1 cellular context compared by ENCODE assay signal in the genomic region with DNA sequence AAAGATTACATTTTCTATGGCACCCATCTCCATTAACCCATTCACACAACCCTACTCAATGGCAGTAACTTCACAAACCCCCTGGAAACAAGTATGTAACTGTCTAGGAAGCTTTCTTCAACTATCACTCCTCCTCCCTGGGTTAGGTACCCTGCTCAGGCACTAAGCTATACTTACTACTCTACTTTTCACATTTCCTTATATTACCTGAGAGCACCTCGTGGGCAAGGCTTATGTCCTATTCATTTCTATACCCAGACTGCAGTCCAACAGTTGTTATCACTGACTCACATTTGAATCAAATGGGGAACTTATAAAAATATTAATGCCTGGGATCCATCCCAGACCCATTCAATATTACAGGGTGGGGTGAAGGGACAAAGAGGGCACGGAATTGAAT.
TF ChIP-seq lines count a peak whose summit lies in the region.

No MANE protein-coding gene starts in this region.

TF ChIP-seq in HepG2, 621 proteins besides CTCF, POLR2A, EP300 and RAD21:
- TF ChIP-seq, protein P1, sequence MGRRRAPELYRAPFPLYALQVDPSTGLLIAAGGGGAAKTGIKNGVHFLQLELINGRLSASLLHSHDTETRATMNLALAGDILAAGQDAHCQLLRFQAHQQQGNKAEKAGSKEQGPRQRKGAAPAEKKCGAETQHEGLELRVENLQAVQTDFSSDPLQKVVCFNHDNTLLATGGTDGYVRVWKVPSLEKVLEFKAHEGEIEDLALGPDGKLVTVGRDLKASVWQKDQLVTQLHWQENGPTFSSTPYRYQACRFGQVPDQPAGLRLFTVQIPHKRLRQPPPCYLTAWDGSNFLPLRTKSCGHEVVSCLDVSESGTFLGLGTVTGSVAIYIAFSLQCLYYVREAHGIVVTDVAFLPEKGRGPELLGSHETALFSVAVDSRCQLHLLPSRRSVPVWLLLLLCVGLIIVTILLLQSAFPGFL (CRISPR knock-in tag; IDR thresholded peaks at IDR 0.05) = no peak
- TF ChIP-seq FOSL1 (CRISPR knock-in tag; IDR thresholded peaks at IDR 0.05; ENCODE audit: borderline replicate concordance) = no peak
- no peak for TF ChIP-seq ZBTB34 (CRISPR knock-in tag; IDR thresholded peaks at IDR 0.05)
- TF ChIP-seq, protein P2, sequence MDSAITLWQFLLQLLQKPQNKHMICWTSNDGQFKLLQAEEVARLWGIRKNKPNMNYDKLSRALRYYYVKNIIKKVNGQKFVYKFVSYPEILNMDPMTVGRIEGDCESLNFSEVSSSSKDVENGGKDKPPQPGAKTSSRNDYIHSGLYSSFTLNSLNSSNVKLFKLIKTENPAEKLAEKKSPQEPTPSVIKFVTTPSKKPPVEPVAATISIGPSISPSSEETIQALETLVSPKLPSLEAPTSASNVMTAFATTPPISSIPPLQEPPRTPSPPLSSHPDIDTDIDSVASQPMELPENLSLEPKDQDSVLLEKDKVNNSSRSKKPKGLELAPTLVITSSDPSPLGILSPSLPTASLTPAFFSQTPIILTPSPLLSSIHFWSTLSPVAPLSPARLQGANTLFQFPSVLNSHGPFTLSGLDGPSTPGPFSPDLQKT (CRISPR knock-in tag; IDR thresholded peaks at IDR 0.05; ENCODE audit: borderline replicate concordance) = no peak
- TF ChIP-seq HIVEP1 (CRISPR knock-in tag; IDR thresholded peaks at IDR 0.05) = no peak
- no peak for TF ChIP-seq NR2F1 (CRISPR knock-in tag; IDR thresholded peaks at IDR 0.05)
- no peak for TF ChIP-seq ZNF468 (CRISPR knock-in tag; IDR thresholded peaks at IDR 0.05)
- TF ChIP-seq NBN (conservative IDR thresholded peaks at IDR 0.05) = no peak
- TF ChIP-seq TOE1 (CRISPR knock-in tag; IDR thresholded peaks at IDR 0.05) = no peak
- no peak for TF ChIP-seq MYC (CRISPR knock-in tag; IDR thresholded peaks at IDR 0.05; ENCODE audit: borderline replicate concordance)
- TF ChIP-seq ZNF556 (CRISPR knock-in tag; IDR thresholded peaks at IDR 0.05; ENCODE audit: borderline replicate concordance) = no peak
- TF ChIP-seq, protein P3, sequence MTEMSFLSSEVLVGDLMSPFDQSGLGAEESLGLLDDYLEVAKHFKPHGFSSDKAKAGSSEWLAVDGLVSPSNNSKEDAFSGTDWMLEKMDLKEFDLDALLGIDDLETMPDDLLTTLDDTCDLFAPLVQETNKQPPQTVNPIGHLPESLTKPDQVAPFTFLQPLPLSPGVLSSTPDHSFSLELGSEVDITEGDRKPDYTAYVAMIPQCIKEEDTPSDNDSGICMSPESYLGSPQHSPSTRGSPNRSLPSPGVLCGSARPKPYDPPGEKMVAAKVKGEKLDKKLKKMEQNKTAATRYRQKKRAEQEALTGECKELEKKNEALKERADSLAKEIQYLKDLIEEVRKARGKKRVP (CRISPR knock-in tag; IDR thresholded peaks at IDR 0.05) = no peak
- no peak for TF ChIP-seq PATZ1 (CRISPR knock-in tag; IDR thresholded peaks at IDR 0.05)
- TF ChIP-seq ZNF224 (CRISPR knock-in tag; IDR thresholded peaks at IDR 0.05) = no peak
- no peak for TF ChIP-seq KAT8 (CRISPR knock-in tag; IDR thresholded peaks at IDR 0.05)
- TF ChIP-seq ZSCAN29 (CRISPR knock-in tag; conservative IDR thresholded peaks at IDR 0.05) = no peak
- TF ChIP-seq ZSCAN12 (CRISPR knock-in tag; IDR thresholded peaks at IDR 0.05) = no peak
- TF ChIP-seq PHF5A (CRISPR knock-in tag; IDR thresholded peaks at IDR 0.05; ENCODE audit: low read depth, unreplicated experiment) = no peak
- TF ChIP-seq ATRX (CRISPR knock-in tag; IDR thresholded peaks at IDR 0.05; ENCODE audit: borderline replicate concordance) = no peak
TF ChIP-seq in HepG2: peak in this region for 0.
